8 cellular contexts compared by ENCODE assay signal in genomic region chr11:10314199-10315072, GRCh38. TPM values are rescaled to one million over a fixed set of nuclear protein-coding genes. Genes with fewer than 3 reads are reported as not detected.
DNase-seq lines count a peak whose midpoint lies in the region; ATAC-seq and FAIRE-seq lines count a peak whose summit lies in the region.

No MANE protein-coding gene starts in this region.

- H3K4me3 ChIP-seq in HUES64 (ENCODE audit: low read length) (no peak overlapping the region), H7 (ENCODE audit: insufficient read depth, low read depth, low read length) (no peak overlapping the region)

- no peak overlapping the region for H3K9ac ChIP-seq in HUES64 (ENCODE audit: low read depth, low read length)

- 80% methylated on average over 7 of the region's 8 CpGs for WGBS in HUES64

- 0 out of 2 replicates have a peak overlapping the region, but pooled peaks have one; percentile 19 for H3K27ac ChIP-seq in HUES64 (ENCODE audit: low read depth, low read length)

- ATAC-seq in GM21515 (IDR thresholded peaks at IDR 0.05; ENCODE audit: unreplicated experiment): peak; percentile 78

- H3K27me3 ChIP-seq in HUES64 (ENCODE audit: insufficient read depth, low read length) (no peaks in the 10 kb centered on the region), H7 (ENCODE audit: control insufficient read depth, insufficient read depth, low read length) (no peaks in the 10 kb centered on the region)

- peaks cover 39% of the 10 kb centered on the region for H3K4me1 ChIP-seq in HUES64 (ENCODE audit: insufficient read depth, low read length)

- H3K9me3 ChIP-seq in HUES64 (ENCODE audit: insufficient read depth, low read depth, low read length): 0 out of 2 replicates have a peak, but pooled peaks cover 3% of the 10 kb centered on the region

- DNase-seq in NCI-H1694 treated with DMSO at 0.1 percent for 48 hours (lab: John Stamatoyannopoulos, UW): peak; percentile 18
- no peak for DNase-seq in NCI-H1694 (lab: John Stamatoyannopoulos, UW)
- peak; percentile 39 for DNase-seq in kidney glomerular epithelial cell (lab: John Stamatoyannopoulos, UW)
- DNase-seq in stimulated activated CD4-positive, alpha-beta T cell treated with anti-CD3 and anti-CD28 coated beads, Interleukin-4, amount 100 ng/mL, for 4 hours: no peak
- DNase-seq in H7: no peak

- H3K36me3 ChIP-seq in HUES64 (ENCODE audit: insufficient read depth, low read length): no peaks in the 10 kb centered on the region
- no peaks in the 10 kb centered on the region for H3K36me3 ChIP-seq in H7 (replicated peaks; ENCODE audit: control insufficient read depth, insufficient read depth, low read length)

- peak; percentile 92 for FAIRE-seq in TTC549 (lab: Jason Lieb, UNC)

RNA-seq across cellular contexts. Expression of gene ADM, which starts 9.6 kb away (rescaled TPM):
- polyA plus RNA-seq in HUES64 (2013, experiment 1 of 2): 69.4 TPM
- polyA plus RNA-seq in HUES64 (2013, experiment 2 of 2): 45.3 TPM
- total RNA-seq in H7 (2014; rRNA removed; shearing (Covaris generic)): 103 and 106 TPM in 2 replicates

RNA-seq across cellular contexts. Expression of gene SBF2, which starts 20.4 kb away (rescaled TPM):
- 17.3 TPM for polyA plus RNA-seq in HUES64 (2013, experiment 1 of 2)
- 19.6 TPM for polyA plus RNA-seq in HUES64 (2013, experiment 2 of 2)
- 34.5 and 39.7 TPM in 2 replicates for total RNA-seq in H7 (2014; rRNA removed; shearing (Covaris generic))

Comparison
In these comparisons a context has a peak if more than half of its experiments do, and no peak if none do; other contexts are left out.
1. DNase-seq: peak in NCI-H1694 treated with DMSO at 0.1 percent for 48 hours (single experiment) and kidney glomerular epithelial cell (single experiment); none in NCI-H1694 (single experiment), stimulated activated CD4-positive, alpha-beta T cell treated with anti-CD3 and anti-CD28 coated beads, Interleukin-4, amount 100 ng/mL, for 4 hours (0 of 2) and H7 (single experiment).